In genomic region chr6:138087549-138087948, GRCh38 we compare ENCODE assay signal across 1 cellular context.
TF ChIP-seq lines count a peak whose summit lies in the region.

No MANE protein-coding gene starts in this region.

TF ChIP-seq in WTC11, 78 proteins besides CTCF, POLR2A, EP300 and RAD21 (continued from another document):
- TF ChIP-seq ATF6 (CRISPR knock-in tag; IDR thresholded peaks at IDR 0.05): no peak
- TF ChIP-seq FOXP4 (CRISPR knock-in tag; IDR thresholded peaks at IDR 0.05): no peak
- no peak for TF ChIP-seq NR3C1 (CRISPR knock-in tag; conservative IDR thresholded peaks at IDR 0.05; ENCODE audit: low read depth)
- no peak for TF ChIP-seq SMAD3 (CRISPR knock-in tag; IDR thresholded peaks at IDR 0.05; ENCODE audit: borderline replicate concordance)
- TF ChIP-seq ESRRA (CRISPR knock-in tag; IDR thresholded peaks at IDR 0.05; ENCODE audit: borderline replicate concordance): no peak
- TF ChIP-seq TP53 (CRISPR knock-in tag; IDR thresholded peaks at IDR 0.05): no peak
- TF ChIP-seq ZSCAN18 (CRISPR knock-in tag; IDR thresholded peaks at IDR 0.05): no peak
- no peak for TF ChIP-seq USF1 (CRISPR knock-in tag; IDR thresholded peaks at IDR 0.05)
- no peak for TF ChIP-seq ZNF425 (CRISPR knock-in tag; conservative IDR thresholded peaks at IDR 0.05)
